8 cellular contexts compared by ENCODE assay signal in the genomic region with DNA sequence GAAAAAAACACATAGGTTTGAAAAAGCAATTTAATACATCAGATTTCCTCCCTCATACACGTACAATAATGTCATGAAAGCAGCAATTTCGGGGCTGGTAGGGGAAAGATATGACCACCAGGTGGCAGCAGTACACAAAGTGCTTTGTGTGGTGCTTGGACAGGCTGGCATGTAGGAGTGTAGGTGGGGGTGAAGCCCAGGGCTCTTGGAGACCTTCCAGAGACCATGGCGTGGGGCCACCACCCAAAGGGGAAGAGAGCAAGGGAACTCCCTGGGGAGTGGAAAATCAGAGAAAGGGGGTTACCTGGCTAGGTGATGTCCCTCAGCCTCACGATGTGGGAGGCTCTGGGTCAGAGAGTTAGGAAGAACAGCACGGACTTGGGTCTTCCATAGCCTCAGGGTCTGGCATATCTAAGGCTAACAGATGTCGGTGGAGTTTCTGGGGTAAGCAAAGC. TPM values are rescaled to one million over a fixed set of nuclear protein-coding genes. Genes with fewer than 3 reads are reported as not detected.
A peak's percentile ranks its signal among the peaks of the same experiment; 100 is the strongest.
DNase-seq lines count a peak whose midpoint lies in the region; ATAC-seq and TF ChIP-seq lines count a peak whose summit lies in the region.

No MANE protein-coding gene starts in this region.

- H3K9ac ChIP-seq in liver (ENCODE audit: low read depth in 1 of 2, low read length in 2 of 2): no peak overlapping the region

- H3K9me3 Mint-ChIP-seq in chondrocyte (ENCODE audit: low read depth): peaks cover 12% of the 10 kb centered on the region

- no peak overlapping the region for H3K27ac ChIP-seq in C4-2B
- no peak overlapping the region for H3K27ac ChIP-seq in liver (ENCODE audit: low read depth in 1 of 2, low read length in 2 of 2)

- H3K4me1 ChIP-seq in liver (ENCODE audit: control insufficient read depth in 4 of 4, insufficient read depth in 4 of 4, low read length in 3 of 4): peaks cover 0 to 4% (median under 1%) of the 10 kb centered on the region in 4 donors

- H3K4me3 ChIP-seq in liver (ENCODE audit: low read depth in 1 of 3, low read length in 3 of 3): no peak overlapping the region

- peaks cover 34% of the 10 kb centered on the region for H3K27me3 Mint-ChIP-seq in chondrocyte (ENCODE audit: low read depth)

- TF ChIP-seq RAD21 in liver (IDR thresholded peaks at IDR 0.05): peak; percentile 78 to 86

- H3K4me3 Mint-ChIP-seq in chondrocyte (ENCODE audit: unreplicated experiment): no peak overlapping the region

- DNase-seq in NCI-H510A (lab: John Stamatoyannopoulos, UW) (peak; percentile 8), chondrocyte (ENCODE audit: low spot score) (no peak)
- DNase-seq in activated CD4-positive, alpha-beta T cell treated with anti-CD3 and anti-CD28 coated beads for 1 hour: peak; percentile 39
- DNase-seq in stimulated activated CD4-positive, alpha-beta T cell treated with anti-CD3 and anti-CD28 coated beads, TNF-alpha, amount 100 ng/mL, for 48 hours (ENCODE audit: low read depth in 3 of 3): peak; percentile 40 to 72 (median 51)

- H3K9me3 ChIP-seq in liver (ENCODE audit: control insufficient read depth in 4 of 4, low read length in 3 of 4): peaks cover 0 to 3% (median 1%) of the 10 kb centered on the region in 4 donors

- H3K36me3 ChIP-seq in liver (ENCODE audit: control insufficient read depth in 4 of 4, insufficient read depth in 3 of 4, low read depth in 1 of 4, low read length in 3 of 4): no peaks in the 10 kb centered on the region

- peaks cover 12% of the 10 kb centered on the region for H3K4me1 Mint-ChIP-seq in chondrocyte (ENCODE audit: low read depth)

- ATAC-seq in GM19035 (IDR thresholded peaks at IDR 0.05; ENCODE audit: unreplicated experiment) (peak; percentile 88), HG03280 (IDR thresholded peaks at IDR 0.05; ENCODE audit: unreplicated experiment) (peak; percentile 81)

- WGBS in liver: 35% methylated on average over 6 of the region's 6 CpGs

- peaks cover 5% of the 10 kb centered on the region for H3K36me3 Mint-ChIP-seq in chondrocyte (ENCODE audit: low read depth)

- TF ChIP-seq CTCF in C4-2B (conservative IDR thresholded peaks at IDR 0.05) (peak; percentile 91), chondrocyte (IDR thresholded peaks at IDR 0.05) (peak; percentile 98), liver (IDR thresholded peaks at IDR 0.05; ENCODE audit: low read depth, low read length, missing input control) (peak; percentile 78)

- H3K27me3 ChIP-seq in liver (ENCODE audit: control insufficient read depth in 4 of 4, insufficient read depth in 4 of 4, low read length in 3 of 4): peaks cover 0 to 4% (median 0%) of the 10 kb centered on the region in 4 donors

- no peak overlapping the region for H3K27ac Mint-ChIP-seq in chondrocyte (ENCODE audit: unreplicated experiment)

TF ChIP-seq in liver, 16 proteins besides CTCF, POLR2A, EP300 and RAD21:
- TF ChIP-seq YY1 (IDR thresholded peaks at IDR 0.05): no peak
- TF ChIP-seq GABPA (IDR thresholded peaks at IDR 0.05 in 1 of 2, conservative IDR thresholded peaks at IDR 0.05 in 1 of 2): no peak
- TF ChIP-seq, protein P1, sequence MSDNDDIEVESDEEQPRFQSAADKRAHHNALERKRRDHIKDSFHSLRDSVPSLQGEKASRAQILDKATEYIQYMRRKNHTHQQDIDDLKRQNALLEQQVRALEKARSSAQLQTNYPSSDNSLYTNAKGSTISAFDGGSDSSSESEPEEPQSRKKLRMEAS (IDR thresholded peaks at IDR 0.05): no peak
- TF ChIP-seq, protein P2, sequence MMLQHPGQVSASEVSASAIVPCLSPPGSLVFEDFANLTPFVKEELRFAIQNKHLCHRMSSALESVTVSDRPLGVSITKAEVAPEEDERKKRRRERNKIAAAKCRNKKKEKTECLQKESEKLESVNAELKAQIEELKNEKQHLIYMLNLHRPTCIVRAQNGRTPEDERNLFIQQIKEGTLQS (IDR thresholded peaks at IDR 0.05): no peak
- TF ChIP-seq HNF4A (conservative IDR thresholded peaks at IDR 0.05): no peak
- TF ChIP-seq EGR1 (IDR thresholded peaks at IDR 0.05; ENCODE audit: low read depth in 2 of 2): no peak
- no peak for TF ChIP-seq RXRA (IDR thresholded peaks at IDR 0.05)
- no peak for TF ChIP-seq FOXA1 (IDR thresholded peaks at IDR 0.05)
- TF ChIP-seq SP1 (IDR thresholded peaks at IDR 0.05): no peak
- no peak for TF ChIP-seq HNF4G (IDR thresholded peaks at IDR 0.05)

RNA-seq across cellular contexts. Expression of gene CCNA1, which starts 11.8 kb away (rescaled TPM):
- 0.27 to 0.38 TPM in 2 of 3 replicates, not detected in the other for total RNA-seq in chondrocyte
- total RNA-seq in liver: under 1 TPM; 0.08 to 0.09 TPM
- polyA plus RNA-seq in liver: not detected
